ENCODE assay signal across 8 cellular contexts in the genomic region with DNA sequence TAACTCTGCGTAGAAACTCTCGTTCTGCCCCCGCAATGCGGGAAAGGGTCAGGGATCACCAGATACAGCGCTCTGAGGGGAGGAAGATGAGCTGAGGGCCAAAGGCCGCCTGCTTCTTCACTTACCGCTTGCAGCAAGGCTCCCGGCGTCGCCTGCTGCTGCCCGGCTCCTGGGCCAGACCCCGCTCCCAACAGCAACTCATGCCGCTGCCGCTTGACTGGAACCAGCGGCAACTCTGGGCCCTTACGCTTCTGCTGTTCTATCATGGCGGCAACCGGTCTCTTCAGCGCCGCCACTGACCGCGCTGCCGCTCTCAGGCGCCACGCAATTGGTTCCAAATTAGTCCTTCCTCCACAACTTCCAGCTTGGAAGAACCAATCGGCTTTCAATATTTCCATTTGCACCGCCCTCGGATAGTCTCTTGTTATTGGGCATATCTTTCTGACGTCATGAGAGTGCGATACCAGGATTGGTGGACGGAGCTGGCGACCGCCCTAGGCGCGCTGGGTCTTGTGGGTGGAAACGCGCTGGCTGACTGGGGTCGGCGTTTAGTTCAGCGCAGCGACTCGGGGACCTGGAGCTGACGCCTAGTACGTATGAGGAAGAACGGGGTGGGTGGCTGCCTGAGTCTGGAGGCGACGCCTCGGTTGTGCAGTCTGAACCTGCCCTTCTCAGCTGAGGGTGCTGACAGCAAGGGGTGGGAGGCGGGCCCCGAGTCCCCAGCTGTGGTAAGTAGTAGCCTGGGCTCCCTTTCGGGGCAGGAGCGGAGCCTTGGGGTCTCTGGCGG.
DNase-seq lines count a peak whose midpoint lies in the region; ATAC-seq lines count a peak whose summit lies in the region.

Gene SNRNP40, minus strand, starts transcription at position 303 of the 787 bp plus-strand sequence. Its CDS starts 37 bp downstream, at position 266.
Gene ZCCHC17, plus strand, starts transcription at position 547 of the 787 bp plus-strand sequence. CDS start 13,067 bp downstream, outside the sequence.

- no peak within 1 kb of the TSS for H3K4me3 Mint-ChIP-seq in effector memory CD8-positive, alpha-beta T cell

- H3K27ac Mint-ChIP-seq in effector memory CD8-positive, alpha-beta T cell = no peak within 1 kb of the TSS

- H3K4me1 Mint-ChIP-seq in effector memory CD8-positive, alpha-beta T cell (ENCODE audit: low read depth in 2 of 2) = peaks cover 20 to 22% of the 10 kb centered on the region in 2 donors

- DNase-seq in CMK (ENCODE audit: low read depth) (peak; percentile 98), HS-27A (ENCODE audit: low read depth) (peak; percentile 99), NK-92 (lab: John Stamatoyannopoulos, UW; ENCODE audit: unreplicated experiment) (peak; percentile 80), medulla oblongata (ENCODE audit: extremely low spot score) (peak; percentile 100)
- DNase-seq in activated CD8-positive, alpha-beta memory T cell treated with anti-CD3 and anti-CD28 coated beads for 24 hours = peak; percentile 92
- DNase-seq in effector memory CD8-positive, alpha-beta T cell = peak; percentile 93 to 94 (median 94)
- DNase-seq in stimulated activated CD8-positive, alpha-beta memory T cell treated with anti-CD3 and anti-CD28 coated beads, Interleukin-12 subunit alpha, Interleukin-12 subunit beta, amount 100 ng/mL, for 24 hours (ENCODE audit: extremely low read depth) = peak; percentile 82

- peaks cover 33% of the 10 kb centered on the region for H3K36me3 Mint-ChIP-seq in effector memory CD8-positive, alpha-beta T cell (ENCODE audit: insufficient read depth)

- no peaks in the 10 kb centered on the region for H3K9me3 Mint-ChIP-seq in effector memory CD8-positive, alpha-beta T cell

- H3K27me3 Mint-ChIP-seq in effector memory CD8-positive, alpha-beta T cell = no peaks in the 10 kb centered on the region

- peak; percentile 96 for ATAC-seq in GM19467 (IDR thresholded peaks at IDR 0.05; ENCODE audit: unreplicated experiment)
- peak; percentile 88 for ATAC-seq in effector memory CD8-positive, alpha-beta T cell (replicated peaks)

Comparison
In these comparisons a context has a peak if more than half of its experiments do, and no peak if none do; other contexts are left out.
1. Peak in every context shown above with its lines: DNase-seq and ATAC-seq.